Comparison of ENCODE assay signal across 8 cellular contexts in the genomic region with DNA sequence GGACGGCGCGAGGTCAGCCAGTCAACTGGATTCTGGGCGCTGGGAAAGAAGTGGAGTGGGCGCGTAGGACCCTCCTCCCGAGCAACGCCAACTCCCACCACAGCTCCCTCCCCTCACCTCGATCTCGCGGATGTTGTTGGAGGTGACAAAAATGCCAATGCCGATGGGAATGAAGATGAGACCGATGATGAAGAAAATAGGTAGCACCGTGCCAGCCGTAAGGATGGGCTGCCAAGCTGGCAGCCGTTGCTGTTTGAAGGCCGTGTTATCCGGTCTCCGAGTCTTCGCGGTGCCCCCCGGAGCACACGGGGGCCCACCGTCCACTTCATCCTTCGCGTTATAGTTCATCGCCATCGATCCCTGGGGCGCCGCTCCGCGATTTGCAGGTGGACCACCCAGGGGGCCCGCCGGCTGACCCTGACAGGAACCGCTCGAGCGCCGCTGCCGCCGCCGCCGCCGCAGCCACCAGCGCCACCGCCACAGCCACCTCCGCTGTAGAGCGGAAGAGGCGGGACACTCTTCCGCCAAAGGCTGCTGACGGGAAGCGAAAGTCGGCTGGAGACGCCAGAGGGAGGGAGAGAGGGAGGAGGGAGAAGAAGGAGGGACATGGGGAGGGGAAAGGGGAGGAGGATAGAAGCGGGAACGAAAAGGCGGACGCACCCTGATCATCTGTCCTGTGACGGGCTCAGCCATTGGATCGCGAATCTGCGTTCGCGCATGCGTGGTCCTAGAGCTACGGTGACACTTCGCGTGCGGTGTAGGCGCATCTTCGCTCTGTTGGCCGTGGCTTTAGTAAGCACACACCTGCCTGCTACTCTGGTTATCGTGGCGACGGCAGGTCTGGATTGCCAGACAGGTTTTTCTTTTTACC. TPM values are rescaled to one million over a fixed set of nuclear protein-coding genes. Genes with fewer than 3 reads are reported as not detected.
DNase-seq lines count a peak whose midpoint lies in the region; ATAC-seq lines count a peak whose summit lies in the region.

TSS of gene TMEM30A (minus strand) at position 508 of the 871 bp plus-strand sequence. CDS start at position 354, 154 bp downstream.

- DNase-seq in CD1c-positive myeloid dendritic cell (ENCODE audit: extremely low spot score) (peak; percentile 99), NCI-H748 treated with DMSO at 0.1 percent for 48 hours (lab: John Stamatoyannopoulos, UW) (peak; percentile 98), dermis blood vessel endothelial cell (peak; percentile 99), left lobe of liver (ENCODE audit: low spot score) (peak; percentile 99)
- DNase-seq in activated CD4-positive, alpha-beta T cell treated with anti-CD3 and anti-CD28 coated beads, Interleukin-2, amount 50 U/mL, for 24 hours (ENCODE audit: low read depth in 1 of 2, low spot score in 1 of 2), result peak; percentile 87 to 97
- DNase-seq in stimulated activated CD4-positive, alpha-beta T cell treated with anti-CD3 and anti-CD28 coated beads, Interleukin-2, amount 100 ng/mL, for 4 hours (ENCODE audit: low read depth), result peak; percentile 95

- ATAC-seq in GM19397 (IDR thresholded peaks at IDR 0.05; ENCODE audit: unreplicated experiment), result peak; percentile 92
- ATAC-seq in HG03565 (IDR thresholded peaks at IDR 0.05; ENCODE audit: unreplicated experiment), result peak; percentile 87
- ATAC-seq in left lobe of liver, result peak; percentile 98

RNA-seq across cellular contexts. Expression of gene TMEM30A, which starts in this region (rescaled TPM):
- total RNA-seq in dermis blood vessel endothelial cell, result 282 and 305 TPM in 2 replicates
- 57.0 TPM for total RNA-seq in left lobe of liver

Comparison
In these comparisons a context has a peak if more than half of its experiments do, and no peak if none do; other contexts are left out.
1. Peak in every context shown above with its lines: DNase-seq and ATAC-seq.